In the genomic region with DNA sequence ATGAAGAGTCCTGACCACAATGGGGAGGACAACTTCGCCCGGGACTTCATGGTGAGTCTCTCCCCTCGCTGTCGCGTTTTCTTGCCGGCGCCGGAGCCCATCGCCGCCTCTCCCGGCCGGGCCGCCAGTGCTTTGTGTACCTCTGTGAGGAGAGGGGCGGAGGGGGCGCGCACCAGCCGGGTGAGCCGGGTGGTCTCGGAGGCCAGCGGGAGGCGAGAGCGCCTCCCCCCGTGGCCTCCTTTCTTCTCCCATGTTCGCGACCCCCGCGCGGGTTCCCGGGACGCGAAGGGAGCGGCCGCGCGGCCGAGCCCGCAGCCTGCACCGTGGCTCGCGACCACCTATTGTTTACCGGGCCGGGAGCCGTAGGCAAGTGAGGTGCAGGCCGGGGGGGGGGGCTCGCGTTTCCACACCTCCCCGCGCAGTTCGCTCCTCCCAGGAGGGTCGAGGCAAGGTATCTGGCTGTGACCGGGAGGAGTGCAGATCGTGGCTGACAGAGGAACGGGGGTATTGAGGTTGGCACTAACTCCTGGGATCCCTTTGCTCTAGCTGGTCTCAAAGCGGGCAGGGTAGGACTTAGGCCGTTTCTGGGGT, we compare ENCODE assay signal across 1 cellular context.
TF ChIP-seq lines count a peak whose summit lies in the region.

No MANE protein-coding gene starts in this region.

TF ChIP-seq in K562, 482 proteins besides CTCF, POLR2A, EP300 and RAD21 (continued from another document and continues in another):
- TF ChIP-seq, protein P1, sequence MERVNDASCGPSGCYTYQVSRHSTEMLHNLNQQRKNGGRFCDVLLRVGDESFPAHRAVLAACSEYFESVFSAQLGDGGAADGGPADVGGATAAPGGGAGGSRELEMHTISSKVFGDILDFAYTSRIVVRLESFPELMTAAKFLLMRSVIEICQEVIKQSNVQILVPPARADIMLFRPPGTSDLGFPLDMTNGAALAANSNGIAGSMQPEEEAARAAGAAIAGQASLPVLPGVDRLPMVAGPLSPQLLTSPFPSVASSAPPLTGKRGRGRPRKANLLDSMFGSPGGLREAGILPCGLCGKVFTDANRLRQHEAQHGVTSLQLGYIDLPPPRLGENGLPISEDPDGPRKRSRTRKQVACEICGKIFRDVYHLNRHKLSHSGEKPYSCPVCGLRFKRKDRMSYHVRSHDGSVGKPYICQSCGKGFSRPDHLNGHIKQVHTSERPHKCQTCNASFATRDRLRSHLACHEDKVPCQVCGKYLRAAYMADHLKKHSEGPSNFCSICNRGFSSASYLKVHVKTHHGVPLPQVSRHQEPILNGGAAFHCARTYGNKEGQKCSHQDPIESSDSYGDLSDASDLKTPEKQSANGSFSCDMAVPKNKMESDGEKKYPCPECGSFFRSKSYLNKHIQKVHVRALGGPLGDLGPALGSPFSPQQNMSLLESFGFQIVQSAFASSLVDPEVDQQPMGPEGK (CRISPR knock-in tag; IDR thresholded peaks at IDR 0.05; ENCODE audit: borderline replicate concordance) = no peak
- TF ChIP-seq BRD9 (IDR thresholded peaks at IDR 0.05; ENCODE audit: low read depth, partially characterized antibody) (no peak), NR2C1 (IDR thresholded peaks at IDR 0.05) (no peak), NR2C1 (tag; IDR thresholded peaks at IDR 0.05) (no peak), MECOM (CRISPR knock-in tag; IDR thresholded peaks at IDR 0.05) (no peak), SMAD4 (CRISPR knock-in tag; conservative IDR thresholded peaks at IDR 0.05) (0 out of 2 replicates have a peak, but pooled peaks have one; percentile 17), CBX2 (IDR thresholded peaks at IDR 0.05; ENCODE audit: insufficient read depth, low read length, poor library complexity, severe bottlenecking) (no peak), NFIC (IDR thresholded peaks at IDR 0.05) (no peak), RFX7 (CRISPR knock-in tag; IDR thresholded peaks at IDR 0.05) (no peak), SAP30 (IDR thresholded peaks at IDR 0.05; ENCODE audit: borderline replicate concordance, insufficient read depth, low read depth, low read length, poor library complexity, severe bottlenecking) (peak; percentile 59), POLR3A (IDR thresholded peaks at IDR 0.05; ENCODE audit: borderline replicate concordance, extremely low read depth, insufficient read depth, insufficient read length) (no peak), ZNF263 (CRISPR knock-in tag; IDR thresholded peaks at IDR 0.05; ENCODE audit: borderline replicate concordance) (peak; percentile 90), RUNX1 (IDR thresholded peaks at IDR 0.05; ENCODE audit: low read depth) (no peak), SRSF3 (IDR thresholded peaks at IDR 0.05; ENCODE audit: insufficient read depth, low read length) (no peak), ZNF551 (CRISPR knock-in tag; IDR thresholded peaks at IDR 0.05) (no peak), ZKSCAN1 (IDR thresholded peaks at IDR 0.05; ENCODE audit: low read depth, low read length) (no peak), ZNF445 (CRISPR knock-in tag; IDR thresholded peaks at IDR 0.05; ENCODE audit: low read depth) (no peak), MAFF (IDR thresholded peaks at IDR 0.05; ENCODE audit: low read length) (no peak), PTRF (tag; IDR thresholded peaks at IDR 0.05) (no peak), TAF9B (IDR thresholded peaks at IDR 0.05; ENCODE audit: partially characterized antibody) (no peak), YY1 (IDR thresholded peaks at IDR 0.05; ENCODE audit: borderline replicate concordance in 1 of 3, control insufficient read depth in 1 of 3, extremely low read depth in 1 of 3, insufficient read depth in 3 of 3, insufficient read length in 1 of 3, insufficient replicate concordance in 2 of 3, low read depth in 1 of 3, low read length in 2 of 3) (peak in 1 of 3 experiments; percentile 4), CHD4 (IDR thresholded peaks at IDR 0.05; ENCODE audit: insufficient read depth, insufficient replicate concordance, low read depth, low read length, poor library complexity, severe bottlenecking) (no peak), MYBL2 (IDR thresholded peaks at IDR 0.05; ENCODE audit: low read depth) (no peak), MYBL2 (CRISPR knock-in tag; IDR thresholded peaks at IDR 0.05; ENCODE audit: borderline replicate concordance) (no peak), CXXC5 (CRISPR knock-in tag; IDR thresholded peaks at IDR 0.05) (peak; percentile 4; the same call in 1 of the 2 replicates), ARID1B (IDR thresholded peaks at IDR 0.05) (no peak), GTF2F1 (IDR thresholded peaks at IDR 0.05; ENCODE audit: low read depth, low read length) (no peak), ZNF134 (CRISPR knock-in tag; conservative IDR thresholded peaks at IDR 0.05) (no peak), OTX1 (CRISPR knock-in tag; IDR thresholded peaks at IDR 0.05) (no peak), ZZZ3 (IDR thresholded peaks at IDR 0.05) (no peak), PYGO2 (tag; IDR thresholded peaks at IDR 0.05) (no peak), RBM25 (IDR thresholded peaks at IDR 0.05; ENCODE audit: low read depth, low read length, severe bottlenecking) (no peak), ASH1L (IDR thresholded peaks at IDR 0.05; ENCODE audit: borderline replicate concordance, low read depth, partially characterized antibody) (no peak), ZNF77 (CRISPR knock-in tag; IDR thresholded peaks at IDR 0.05) (no peak), ZNF347 (CRISPR knock-in tag; IDR thresholded peaks at IDR 0.05; ENCODE audit: low read depth) (no peak), MTF1 (CRISPR knock-in tag; IDR thresholded peaks at IDR 0.05; ENCODE audit: borderline replicate concordance) (no peak), IRF1 (CRISPR knock-in tag; IDR thresholded peaks at IDR 0.05; ENCODE audit: borderline replicate concordance) (no peak), CHD1 (IDR thresholded peaks at IDR 0.05; ENCODE audit: low read length) (peak; percentile 78), SRF (CRISPR knock-in tag; IDR thresholded peaks at IDR 0.05) (peak in 1 of 2 experiments; percentile 38; a peak in 1 of 4 replicates), ATF3 (IDR thresholded peaks at IDR 0.05) (no peak), ATF3 (CRISPR knock-in tag; conservative IDR thresholded peaks at IDR 0.05) (no peak), THRAP3 (IDR thresholded peaks at IDR 0.05; ENCODE audit: borderline replicate concordance) (no peak), ZNF644 (tag; IDR thresholded peaks at IDR 0.05; ENCODE audit: low read depth) (no peak), ZNF232 (CRISPR knock-in tag; IDR thresholded peaks at IDR 0.05) (0 out of 2 replicates have a peak, but pooled peaks have one; percentile 29), ZNF217 (CRISPR knock-in tag; IDR thresholded peaks at IDR 0.05) (no peak), BRF1 (IDR thresholded peaks at IDR 0.05; ENCODE audit: borderline replicate concordance, extremely low read depth, insufficient read length) (no peak), FOXJ2 (tag; IDR thresholded peaks at IDR 0.05) (no peak), JUND (IDR thresholded peaks at IDR 0.05; ENCODE audit: borderline replicate concordance, low read depth, low read length) (no peak), JUND (tag; IDR thresholded peaks at IDR 0.05; ENCODE audit: borderline replicate concordance, low read depth, low read length) (no peak), SAFB (IDR thresholded peaks at IDR 0.05; ENCODE audit: borderline replicate concordance, low read depth, low read length) (peak; percentile 90), KLF13 (tag; IDR thresholded peaks at IDR 0.05; ENCODE audit: borderline replicate concordance, low read depth) (no peak), PRMT5 (CRISPR knock-in tag; IDR thresholded peaks at IDR 0.05) (no peak), TAF1 (IDR thresholded peaks at IDR 0.05; ENCODE audit: control insufficient read depth, extremely low read depth, insufficient read depth, low read length, severe bottlenecking) (no peak), HINFP (tag; conservative IDR thresholded peaks at IDR 0.05; ENCODE audit: low read depth) (no peak), GTF2A2 (tag; IDR thresholded peaks at IDR 0.05) (no peak), HDAC6 (IDR thresholded peaks at IDR 0.05; ENCODE audit: low read depth, low read length) (no peak), RBM22 (IDR thresholded peaks at IDR 0.05; ENCODE audit: low read depth, low read length, poor library complexity, severe bottlenecking) (peak; percentile 35), SP1 (CRISPR knock-in tag; IDR thresholded peaks at IDR 0.05) (no peak), E2F3 (CRISPR knock-in tag; IDR thresholded peaks at IDR 0.05) (no peak), ZFP36 (IDR thresholded peaks at IDR 0.05; ENCODE audit: low read depth, low read length, partially characterized antibody) (no peak)
- TF ChIP-seq, protein P2, sequence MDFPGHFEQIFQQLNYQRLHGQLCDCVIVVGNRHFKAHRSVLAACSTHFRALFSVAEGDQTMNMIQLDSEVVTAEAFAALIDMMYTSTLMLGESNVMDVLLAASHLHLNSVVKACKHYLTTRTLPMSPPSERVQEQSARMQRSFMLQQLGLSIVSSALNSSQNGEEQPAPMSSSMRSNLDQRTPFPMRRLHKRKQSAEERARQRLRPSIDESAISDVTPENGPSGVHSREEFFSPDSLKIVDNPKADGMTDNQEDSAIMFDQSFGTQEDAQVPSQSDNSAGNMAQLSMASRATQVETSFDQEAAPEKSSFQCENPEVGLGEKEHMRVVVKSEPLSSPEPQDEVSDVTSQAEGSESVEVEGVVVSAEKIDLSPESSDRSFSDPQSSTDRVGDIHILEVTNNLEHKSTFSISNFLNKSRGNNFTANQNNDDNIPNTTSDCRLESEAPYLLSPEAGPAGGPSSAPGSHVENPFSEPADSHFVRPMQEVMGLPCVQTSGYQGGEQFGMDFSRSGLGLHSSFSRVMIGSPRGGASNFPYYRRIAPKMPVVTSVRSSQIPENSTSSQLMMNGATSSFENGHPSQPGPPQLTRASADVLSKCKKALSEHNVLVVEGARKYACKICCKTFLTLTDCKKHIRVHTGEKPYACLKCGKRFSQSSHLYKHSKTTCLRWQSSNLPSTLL (IDR thresholded peaks at IDR 0.05) = no peak
- TF ChIP-seq, protein P3, sequence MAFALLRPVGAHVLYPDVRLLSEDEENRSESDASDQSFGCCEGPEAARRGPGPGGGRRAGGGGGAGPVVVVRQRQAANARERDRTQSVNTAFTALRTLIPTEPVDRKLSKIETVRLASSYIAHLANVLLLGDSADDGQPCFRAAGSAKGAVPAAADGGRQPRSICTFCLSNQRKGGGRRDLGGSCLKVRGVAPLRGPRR (CRISPR knock-in tag; IDR thresholded peaks at IDR 0.05) = no peak
- TF ChIP-seq, protein P4, sequence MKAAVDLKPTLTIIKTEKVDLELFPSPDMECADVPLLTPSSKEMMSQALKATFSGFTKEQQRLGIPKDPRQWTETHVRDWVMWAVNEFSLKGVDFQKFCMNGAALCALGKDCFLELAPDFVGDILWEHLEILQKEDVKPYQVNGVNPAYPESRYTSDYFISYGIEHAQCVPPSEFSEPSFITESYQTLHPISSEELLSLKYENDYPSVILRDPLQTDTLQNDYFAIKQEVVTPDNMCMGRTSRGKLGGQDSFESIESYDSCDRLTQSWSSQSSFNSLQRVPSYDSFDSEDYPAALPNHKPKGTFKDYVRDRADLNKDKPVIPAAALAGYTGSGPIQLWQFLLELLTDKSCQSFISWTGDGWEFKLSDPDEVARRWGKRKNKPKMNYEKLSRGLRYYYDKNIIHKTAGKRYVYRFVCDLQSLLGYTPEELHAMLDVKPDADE (conservative IDR thresholded peaks at IDR 0.05; ENCODE audit: control insufficient read depth, low read depth, low read length) = no peak
- TF ChIP-seq, protein P5, sequence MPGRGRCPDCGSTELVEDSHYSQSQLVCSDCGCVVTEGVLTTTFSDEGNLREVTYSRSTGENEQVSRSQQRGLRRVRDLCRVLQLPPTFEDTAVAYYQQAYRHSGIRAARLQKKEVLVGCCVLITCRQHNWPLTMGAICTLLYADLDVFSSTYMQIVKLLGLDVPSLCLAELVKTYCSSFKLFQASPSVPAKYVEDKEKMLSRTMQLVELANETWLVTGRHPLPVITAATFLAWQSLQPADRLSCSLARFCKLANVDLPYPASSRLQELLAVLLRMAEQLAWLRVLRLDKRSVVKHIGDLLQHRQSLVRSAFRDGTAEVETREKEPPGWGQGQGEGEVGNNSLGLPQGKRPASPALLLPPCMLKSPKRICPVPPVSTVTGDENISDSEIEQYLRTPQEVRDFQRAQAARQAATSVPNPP (IDR thresholded peaks at IDR 0.05; ENCODE audit: borderline replicate concordance, insufficient read depth, insufficient read length) = no peak
- TF ChIP-seq, protein P6, sequence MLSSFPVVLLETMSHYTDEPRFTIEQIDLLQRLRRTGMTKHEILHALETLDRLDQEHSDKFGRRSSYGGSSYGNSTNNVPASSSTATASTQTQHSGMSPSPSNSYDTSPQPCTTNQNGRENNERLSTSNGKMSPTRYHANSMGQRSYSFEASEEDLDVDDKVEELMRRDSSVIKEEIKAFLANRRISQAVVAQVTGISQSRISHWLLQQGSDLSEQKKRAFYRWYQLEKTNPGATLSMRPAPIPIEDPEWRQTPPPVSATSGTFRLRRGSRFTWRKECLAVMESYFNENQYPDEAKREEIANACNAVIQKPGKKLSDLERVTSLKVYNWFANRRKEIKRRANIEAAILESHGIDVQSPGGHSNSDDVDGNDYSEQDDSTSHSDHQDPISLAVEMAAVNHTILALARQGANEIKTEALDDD (IDR thresholded peaks at IDR 0.05) = no peak
